11 cellular contexts compared by ENCODE assay signal in the genomic region with DNA sequence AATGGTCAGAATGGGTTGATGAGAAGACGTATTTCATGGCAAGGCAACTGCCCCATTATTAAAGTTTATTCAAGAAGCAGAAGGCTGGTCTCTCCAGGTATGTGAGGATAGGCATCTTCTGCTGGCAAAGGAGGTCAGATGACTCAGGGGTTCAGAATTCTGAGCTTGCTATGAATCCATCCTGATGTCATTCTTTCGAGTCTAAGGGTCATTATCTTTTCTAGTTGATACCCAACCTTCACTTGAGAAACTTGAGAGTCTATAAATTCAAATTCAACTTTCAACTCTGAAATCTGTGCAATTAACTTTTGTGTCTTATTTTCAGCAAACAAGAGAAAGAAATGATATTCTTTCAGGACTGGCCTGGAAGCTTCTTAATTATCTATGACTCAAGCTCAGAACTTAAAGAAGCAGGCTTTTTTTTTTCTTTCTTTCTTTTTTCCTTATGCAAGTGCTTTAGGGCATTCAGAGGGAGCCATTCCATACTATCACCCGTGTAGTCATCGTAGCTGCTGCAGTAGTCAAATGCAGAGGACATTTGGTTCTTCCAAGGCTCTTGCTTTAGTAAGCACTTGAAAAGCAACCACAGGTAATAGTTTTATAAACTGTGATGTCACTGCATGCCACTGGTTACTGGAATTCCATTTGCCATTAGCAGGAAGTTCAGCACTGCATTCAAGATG.
A peak's percentile ranks its signal among the peaks of the same experiment; 100 is the strongest.
DNase-seq lines count a peak whose midpoint lies in the region; ATAC-seq and TF ChIP-seq lines count a peak whose summit lies in the region.
"Had no signal": no experiment of that assay in that cellular context is flagged by ENCODE, and none has a peak within 500 bp of the region (broad histone marks: within the 10 kb centered on the region; RNA-seq: fewer than 3 reads in every experiment).

No MANE protein-coding gene starts in this region.

- dilution Hi-C loops in mammary epithelial cell (cut with HindIII; ENCODE audit: low sequenced_read_pairs), result no loop called here

- TSS peak; percentile 97 for BruUV-seq in mammary epithelial cell (replicated peaks; lab: Mats Ljungman, UMichigan)

- no peaks in the 10 kb centered on the region for H3K27me3 ChIP-seq in HUES64 (ENCODE audit: insufficient read depth, low read length)
- H3K27me3 ChIP-seq in mammary epithelial cell (ENCODE audit: insufficient read depth, low read length), result no peaks in the 10 kb centered on the region
- no peaks in the 10 kb centered on the region for H3K27me3 ChIP-seq in lung (ENCODE audit: control insufficient read depth, insufficient read depth)

- in situ Hi-C loops in mammary epithelial cell (cut with MboI; ENCODE audit: low sequenced_read_pairs in 2 of 2), result no loop called here

- peak overlapping the region; percentile 53 for H2AFZ ChIP-seq in mammary epithelial cell (ENCODE audit: low read depth, low read length)

- H3K79me2 ChIP-seq in mammary epithelial cell (ENCODE audit: insufficient read depth, low read length), result no peaks in the 10 kb centered on the region

- H3K9me3 ChIP-seq in HUES64 (ENCODE audit: insufficient read depth, low read depth, low read length) (peaks cover 7% of the 10 kb centered on the region; the same call in 1 of the 2 replicates), mammary epithelial cell (replicated peaks; ENCODE audit: insufficient read depth, low read length) (peaks cover 5% of the 10 kb centered on the region), lung (ENCODE audit: control insufficient read depth in 2 of 2, insufficient read depth in 1 of 2, low read length in 1 of 2) (peaks cover 1 to 2% of the 10 kb centered on the region in 2 donors)

- intact Hi-C loops in mammary epithelial cell (cut with micrococcal nuclease), result loop anchor here (1.0 to 5.0 kb wide), 3 partner anchors 85 to 327 kb away; partner anchors contain the start of gene HIVEP1

- CTCF ChIA-PET in mammary epithelial cell (lab: Charles Lee; ENCODE audit: low non-redundant PET), result interaction anchor here (0.6 to 0.7 kb wide), 2 partner anchors 85 to 238 kb away, joined by 4 to 5 read pairs; no protein-coding TSS in a partner anchor

- peak overlapping the region; percentile 11; the same call in 1 of the 2 replicates for H3K27ac ChIP-seq in HUES64 (ENCODE audit: low read depth, low read length)
- H3K27ac ChIP-seq in mammary epithelial cell (ENCODE audit: insufficient read depth, low read depth, low read length), result peak overlapping the region; percentile 65
- peak overlapping the region in 1 of 2 donors; percentile 39 for H3K27ac ChIP-seq in lung (ENCODE audit: low read depth in 1 of 2, low read length in 1 of 2)

- H3K4me2 ChIP-seq in mammary epithelial cell (ENCODE audit: insufficient read depth, low read depth, low read length), result peak overlapping the region; percentile 66

- H3K9ac ChIP-seq in HUES64 (ENCODE audit: low read depth, low read length) (no peak overlapping the region), mammary epithelial cell (ENCODE audit: insufficient read depth, low read length) (no peak overlapping the region)

- H3K4me3 ChIP-seq in HUES64 (ENCODE audit: low read length) (no peak overlapping the region), mammary epithelial cell (replicated peaks in 1 of 3; ENCODE audit: insufficient read depth in 1 of 3, low read depth in 2 of 3, low read length in 3 of 3) (peak overlapping the region in 2 of 3 experiments; percentile 4), lung (no peak overlapping the region)

- no peaks in the 10 kb centered on the region for H4K20me1 ChIP-seq in mammary epithelial cell (ENCODE audit: insufficient read depth, low read length)

- TF ChIP-seq CTCF in mammary epithelial cell (conservative IDR thresholded peaks at IDR 0.05 in 1 of 2, IDR thresholded peaks at IDR 0.05 in 1 of 2; ENCODE audit: extremely low read depth in 1 of 2, insufficient read depth in 1 of 2, low read depth in 1 of 2, low read length in 2 of 2) (no peak), lung (IDR thresholded peaks at IDR 0.05; ENCODE audit: control extremely low read depth, extremely low read depth) (no peak)

- WGBS in HUES64, result 77% methylated on average over 4 of the region's 4 CpGs
- WGBS in mammary epithelial cell (ENCODE audit: low coverage, missing lambda C conversion rate), result 4% methylated on average over 4 of the region's 4 CpGs
- WGBS in lung, 2 donors, result 77 to 93% methylated on average over 4 of the region's 4 CpGs

- H3K36me3 ChIP-seq in HUES64 (ENCODE audit: insufficient read depth, low read length) (no peaks in the 10 kb centered on the region), mammary epithelial cell (ENCODE audit: insufficient read depth, low read length) (no peaks in the 10 kb centered on the region), lung (ENCODE audit: control insufficient read depth in 2 of 2, insufficient read depth in 2 of 2, low read length in 2 of 2) (no peaks in the 10 kb centered on the region)

- ATAC-seq in lung (ENCODE audit: insufficient read depth, low FRiP score) (peak; percentile 27), GM18870 (IDR thresholded peaks at IDR 0.05; ENCODE audit: unreplicated experiment) (no peak)

- DNase-seq in AG08396 (ENCODE audit: low spot score), result peak; percentile 21
- peak; percentile 89 for DNase-seq in mammary epithelial cell
- DNase-seq in lung (ENCODE audit: low spot score), result no peak
- DNase-seq in NK-92 (lab: John Stamatoyannopoulos, UW; ENCODE audit: unreplicated experiment), result no peak
- DNase-seq in hippocampal formation (lab: John Stamatoyannopoulos, UW), result no peak
- no peak for DNase-seq in SKM-1 (lab: John Stamatoyannopoulos, UW; ENCODE audit: unreplicated experiment)
- DNase-seq: activated T-cell treated with anti-CD3 and anti-CD28 coated beads, Interleukin-2, amount 50 U/mL, for 48 hours; C1 segment of cervical spinal cord; NCI-H2029 treated with DMSO at 0.1 percent for 48 hours had no signal

- H3K4me1 ChIP-seq in HUES64 (ENCODE audit: insufficient read depth, low read length) (peaks cover 30% of the 10 kb centered on the region), mammary epithelial cell (ENCODE audit: insufficient read depth, low read length) (peaks cover 20% of the 10 kb centered on the region), lung (ENCODE audit: control insufficient read depth in 2 of 2, insufficient read depth in 2 of 2, low read length in 2 of 2) (peaks cover 2% of the 10 kb centered on the region in 2 donors)

Comparison
In these comparisons a context has a peak if more than half of its experiments do, and no peak if none do; other contexts are left out.
1. DNase-seq: peak in AG08396 (single experiment) and mammary epithelial cell (single experiment); none in lung (single experiment), NK-92 (single experiment), hippocampal formation (0 of 2) and SKM-1 (single experiment).
2. H3K4me3 ChIP-seq: peak in mammary epithelial cell (2 of 3); none in HUES64 (single experiment) and lung (single experiment).